8 cellular contexts compared by ENCODE assay signal in the genomic region with DNA sequence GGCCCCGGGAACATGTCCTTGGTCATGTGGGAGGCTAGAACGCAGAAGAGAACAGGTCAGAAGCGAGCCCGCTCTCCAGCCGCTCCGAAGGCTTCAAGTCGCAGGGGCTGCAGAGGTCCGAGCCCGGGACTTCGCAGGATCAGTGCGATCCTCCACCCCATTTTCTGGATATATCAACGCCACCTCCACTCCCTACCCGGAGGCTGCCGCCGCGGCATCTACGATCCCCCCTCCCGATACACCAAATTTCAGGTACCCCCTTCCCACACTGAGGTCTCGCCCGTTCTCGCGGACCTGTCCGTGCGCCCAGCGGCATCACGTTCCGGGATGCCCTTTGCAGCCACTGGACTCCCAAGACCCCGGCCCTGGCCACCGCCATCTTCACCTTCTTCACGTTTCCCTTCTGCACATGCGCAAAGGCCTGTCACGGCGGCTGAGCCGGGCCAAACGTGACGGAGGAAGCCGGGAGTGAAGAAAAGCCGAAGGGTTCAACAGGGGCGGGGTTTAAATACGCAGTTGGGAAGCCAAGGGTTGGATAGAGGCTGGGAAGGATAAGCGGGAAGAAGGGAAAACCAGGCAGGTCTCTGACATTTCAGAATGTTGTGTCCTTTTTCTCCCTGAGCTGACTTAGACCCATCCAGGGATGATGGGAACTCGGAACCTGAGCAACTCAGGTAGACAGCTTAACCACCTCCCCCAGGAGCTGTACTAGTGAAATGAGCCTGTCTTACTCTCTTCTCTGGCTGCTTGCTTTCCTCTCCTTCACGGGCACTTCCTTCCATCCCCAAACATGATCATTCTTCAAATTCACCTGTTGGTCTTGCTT. TPM values are rescaled to one million over a fixed set of nuclear protein-coding genes. Genes with fewer than 3 reads are reported as not detected.
A peak's percentile ranks its signal among the peaks of the same experiment; 100 is the strongest.
DNase-seq lines count a peak whose midpoint lies in the region; ATAC-seq and TF ChIP-seq lines count a peak whose summit lies in the region.

A gene (minus strand): TSS at position 399 of the 826 bp plus-strand sequence. CDS start 20 bp downstream, at position 379.

- no peaks in the 10 kb centered on the region for H3K27me3 Mint-ChIP-seq in activated CD4-positive, alpha-beta T cell treated with anti-CD3 and anti-CD28 coated beads, Interleukin-2, amount 10 ng/mL, durations not matched to agents 7 days and 5 days

- H3K27ac Mint-ChIP-seq in activated CD4-positive, alpha-beta T cell treated with anti-CD3 and anti-CD28 coated beads, Interleukin-2, amount 10 ng/mL, durations not matched to agents 7 days and 5 days: peak within 1 kb of the TSS; percentile 100

- H3K4me3 ChIP-seq in colonic mucosa: peak within 1 kb of the TSS; percentile 96

- TF ChIP-seq POLR2A in GM18505 (IDR thresholded peaks at IDR 0.05; ENCODE audit: borderline replicate concordance, extremely low read depth, insufficient read depth, insufficient read length): peak; percentile 82

- peaks cover 5% of the 10 kb centered on the region for H3K36me3 ChIP-seq in colonic mucosa

- H3K36me3 Mint-ChIP-seq in activated CD4-positive, alpha-beta T cell treated with anti-CD3 and anti-CD28 coated beads, Interleukin-2, amount 10 ng/mL, durations not matched to agents 7 days and 5 days (ENCODE audit: low read depth): peaks cover 35% of the 10 kb centered on the region

- H3K9me3 ChIP-seq in colonic mucosa: no peaks in the 10 kb centered on the region

- CTCF ChIA-PET in activated CD4-positive, alpha-beta T cell treated with anti-CD3 and anti-CD28 coated beads, Interleukin-2, amount 10 ng/mL, durations not matched to agents 7 days and 5 days (lab: Charles Lee): interaction anchor here (1.1 to 14.5 kb wide), 2 partner anchors 17 to 90 kb away, joined by 3 to 170 read pairs; no protein-coding TSS in a partner anchor

- intact Hi-C loops in colonic mucosa (cut with DNase I): no loop called here

- ATAC-seq in GM18505 (IDR thresholded peaks at IDR 0.05; ENCODE audit: unreplicated experiment) (peak; percentile 65), HG03432 (IDR thresholded peaks at IDR 0.05; ENCODE audit: unreplicated experiment) (peak; percentile 76), HG02623 (IDR thresholded peaks at IDR 0.05; ENCODE audit: unreplicated experiment) (no peak)

- POLR2A ChIA-PET in activated CD4-positive, alpha-beta T cell treated with anti-CD3 and anti-CD28 coated beads, Interleukin-2, amount 10 ng/mL, durations not matched to agents 7 days and 5 days (lab: Charles Lee): no interaction called here

- H3K4me1 ChIP-seq in colonic mucosa: no peaks in the 10 kb centered on the region

- H3K9ac ChIP-seq in colonic mucosa (ENCODE audit: low read depth in 2 of 2, low read length in 2 of 2): peak within 1 kb of the TSS; percentile 87 to 96

- H3K4me3 Mint-ChIP-seq in activated CD4-positive, alpha-beta T cell treated with anti-CD3 and anti-CD28 coated beads, Interleukin-2, amount 10 ng/mL, durations not matched to agents 7 days and 5 days: peak within 1 kb of the TSS; percentile 100

- H3K9me3 Mint-ChIP-seq in activated CD4-positive, alpha-beta T cell treated with anti-CD3 and anti-CD28 coated beads, Interleukin-2, amount 10 ng/mL, durations not matched to agents 7 days and 5 days: peaks cover 6% of the 10 kb centered on the region

- peaks cover 46% of the 10 kb centered on the region for H3K4me1 Mint-ChIP-seq in activated CD4-positive, alpha-beta T cell treated with anti-CD3 and anti-CD28 coated beads, Interleukin-2, amount 10 ng/mL, durations not matched to agents 7 days and 5 days

- no peaks in the 10 kb centered on the region for H3K27me3 ChIP-seq in colonic mucosa

- no peak for TF ChIP-seq CTCF in colonic mucosa (IDR thresholded peaks at IDR 0.05)

- peak within 1 kb of the TSS; percentile 56 for H3K27ac ChIP-seq in colonic mucosa

- peak; percentile 31 for DNase-seq in NCI-H748 treated with DMSO at 0.1 percent for 48 hours (lab: John Stamatoyannopoulos, UW)
- peak; percentile 92 for DNase-seq in activated CD4-positive, alpha-beta T cell treated with anti-CD3 and anti-CD28 coated beads, Interleukin-2, amount 10 ng/mL, durations not matched to agents 7 days and 5 days
- DNase-seq in colonic mucosa: peak; percentile 97
- DNase-seq in left kidney (ENCODE audit: low read depth, low spot score): peak; percentile 98
- peak; percentile 89 for DNase-seq in stimulated activated CD4-positive, alpha-beta T cell treated with anti-CD3 and anti-CD28 coated beads, Interleukin-1b, Interleukin-23, amount 100 ng/mL, for 48 hours

RNA-seq across cellular contexts. Expression of the gene that starts here (rescaled TPM):
- 100 to 1,000 TPM; 241 to 267 TPM for total RNA-seq in activated CD4-positive, alpha-beta T cell treated with anti-CD3 and anti-CD28 coated beads, Interleukin-2, amount 10 ng/mL, durations not matched to agents 7 days and 5 days
- total RNA-seq in colonic mucosa: 100 to 1,000 TPM; 189 to 243 TPM

Comparison
In these comparisons a context has a peak if more than half of its experiments do, and no peak if none do; other contexts are left out.
1. DNase-seq: peak in every context shown above with its lines; median percentile 98 in left kidney; 97 in colonic mucosa; 92 in activated CD4-positive, alpha-beta T cell treated with anti-CD3 and anti-CD28 coated beads, Interleukin-2, amount 10 ng/mL, durations not matched to agents 7 days and 5 days; 89 in stimulated activated CD4-positive, alpha-beta T cell treated with anti-CD3 and anti-CD28 coated beads, Interleukin-1b, Interleukin-23, amount 100 ng/mL, for 48 hours; 31 in NCI-H748 treated with DMSO at 0.1 percent for 48 hours.